Comparison of ENCODE assay signal across 18 cellular contexts in genomic region chr17:3986939-3987335, GRCh38. TPM values are rescaled to one million over a fixed set of nuclear protein-coding genes. Genes with fewer than 3 reads are reported as not detected.
A peak's percentile ranks its signal among the peaks of the same experiment; 100 is the strongest.
DNase-seq lines count a peak whose midpoint lies in the region; ATAC-seq, FAIRE-seq and TF ChIP-seq lines count a peak whose summit lies in the region.
"Had no signal": no experiment of that assay in that cellular context is flagged by ENCODE, and none has a peak within 500 bp of the region (broad histone marks: within the 10 kb centered on the region; RNA-seq: fewer than 3 reads in every experiment).

No MANE protein-coding gene starts in this region.

- peaks cover 15% of the 10 kb centered on the region for H3K4me1 ChIP-seq in OCI-LY1 (ENCODE audit: insufficient read depth, low read length, severe bottlenecking)
- peaks cover 4 to 20% of the 10 kb centered on the region in 2 donors for H3K4me1 ChIP-seq in kidney (ENCODE audit: control insufficient read depth in 1 of 2, insufficient read depth in 1 of 2, low read depth in 1 of 2, low read length in 2 of 2)
- peaks cover 0 to 46% (median 26%) of the 10 kb centered on the region in 6 donors for H3K4me1 ChIP-seq in spleen
- H3K4me1 ChIP-seq: BE2C had no signal

- H2AFZ ChIP-seq in OCI-LY1 (ENCODE audit: low read length): no peak overlapping the region

- no peak overlapping the region for H3K9ac ChIP-seq in OCI-LY1 (ENCODE audit: low read length)
- no peak overlapping the region for H3K9ac ChIP-seq in kidney (ENCODE audit: low read length in 2 of 2)

- 82 to 91% (median 89%) methylated on average over 8 of the region's 8 CpGs for WGBS in spleen, 5 donors

- H3K36me3 ChIP-seq in OCI-LY1 (ENCODE audit: insufficient read depth, low read length): no peaks in the 10 kb centered on the region; the same call in 1 of the 2 replicates
- no peaks in the 10 kb centered on the region for H3K36me3 ChIP-seq in kidney (ENCODE audit: control insufficient read depth in 1 of 2, insufficient read depth in 2 of 2, low read length in 2 of 2)
- no peaks in the 10 kb centered on the region for H3K36me3 ChIP-seq in spleen
- H3K36me3 ChIP-seq: BE2C had no signal

- no peak overlapping the region for H3K4me3 ChIP-seq in OCI-LY1 (ENCODE audit: low read depth, low read length, poor library complexity, severe bottlenecking)
- H3K4me3 ChIP-seq in kidney (ENCODE audit: low read length in 2 of 2): no peak overlapping the region
- H3K4me3 ChIP-seq in spleen: no peak overlapping the region

- H4K20me1 ChIP-seq in OCI-LY1 (ENCODE audit: insufficient read depth, low read length): no peaks in the 10 kb centered on the region

- peak; percentile 8 for DNase-seq in activated naive CD4-positive, alpha-beta T cell treated with anti-CD3 and anti-CD28 coated beads, Interleukin-2, amount 10 ng/mL, durations not matched to agents 7 days and 5 days
- no peak for DNase-seq in activated naive CD4-positive, alpha-beta T cell treated with Interleukin-2 at 50 U/mL for 16 hours
- peak; percentile 46 for DNase-seq in kidney
- peak; percentile 24 for DNase-seq in spleen
- no peak for DNase-seq in GOT3 (lab: John Stamatoyannopoulos, UW)
- DNase-seq: BE2C; CD4-positive, alpha-beta memory T cell; EL; HFFc6; NCI-H1092 treated with DMSO at 0.1 percent for 48 hours; NCI-H2081 treated with DMSO at 0.1 percent for 48 hours; NCI-H510A; NCI-H748 treated with DMSO at 0.1 percent for 48 hours had no signal

- H3F3A ChIP-seq in OCI-LY1 (ENCODE audit: insufficient read depth, low read length): no peaks in the 10 kb centered on the region

- H3K27ac Mint-ChIP-seq in activated naive CD4-positive, alpha-beta T cell treated with anti-CD3 and anti-CD28 coated beads, Interleukin-2, amount 10 ng/mL, durations not matched to agents 7 days and 5 days: no peak overlapping the region
- H3K27ac Mint-ChIP-seq: CD4-positive, alpha-beta memory T cell; HFFc6 had no signal

- peaks cover 50% of the 10 kb centered on the region for H3K27me3 Mint-ChIP-seq in activated naive CD4-positive, alpha-beta T cell treated with anti-CD3 and anti-CD28 coated beads, Interleukin-2, amount 10 ng/mL, durations not matched to agents 7 days and 5 days

- no peaks in the 10 kb centered on the region for H3K9me3 Mint-ChIP-seq in activated naive CD4-positive, alpha-beta T cell treated with anti-CD3 and anti-CD28 coated beads, Interleukin-2, amount 10 ng/mL, durations not matched to agents 7 days and 5 days
- H3K9me3 Mint-ChIP-seq: CD4-positive, alpha-beta memory T cell; HFFc6 had no signal

- peaks cover 16% of the 10 kb centered on the region for H3K4me1 Mint-ChIP-seq in activated naive CD4-positive, alpha-beta T cell treated with anti-CD3 and anti-CD28 coated beads, Interleukin-2, amount 10 ng/mL, durations not matched to agents 7 days and 5 days

- intact Hi-C loops in kidney (cut with DNase I) (no loop called here), spleen (cut with DNase I; ENCODE audit: low total_unique reads) (no loop called here)

- no peaks in the 10 kb centered on the region for H3K36me3 Mint-ChIP-seq in activated naive CD4-positive, alpha-beta T cell treated with anti-CD3 and anti-CD28 coated beads, Interleukin-2, amount 10 ng/mL, durations not matched to agents 7 days and 5 days
- H3K36me3 Mint-ChIP-seq: CD4-positive, alpha-beta memory T cell had no signal

- FAIRE-seq in kidney (lab: Jason Lieb, UNC): no peak
- FAIRE-seq: GM18507, H54 had no signal

- no peak overlapping the region for H3K4me3 Mint-ChIP-seq in activated naive CD4-positive, alpha-beta T cell treated with anti-CD3 and anti-CD28 coated beads, Interleukin-2, amount 10 ng/mL, durations not matched to agents 7 days and 5 days
- H3K4me3 Mint-ChIP-seq: CD4-positive, alpha-beta memory T cell; HFFc6 had no signal

- H3K9me3 ChIP-seq in OCI-LY1 (ENCODE audit: low read length) (no peaks in the 10 kb centered on the region), kidney (ENCODE audit: control insufficient read depth in 1 of 2, low read length in 2 of 2) (no peaks in the 10 kb centered on the region), spleen (no peaks in the 10 kb centered on the region)
- H3K9me3 ChIP-seq: BE2C had no signal

- H3K9me2 ChIP-seq in OCI-LY1 (ENCODE audit: low read depth, low read length): no peaks in the 10 kb centered on the region

- ATAC-seq in HG03196 (IDR thresholded peaks at IDR 0.05; ENCODE audit: unreplicated experiment) (no peak), GM19324 (IDR thresholded peaks at IDR 0.05; ENCODE audit: low FRiP score, unreplicated experiment) (no peak)

- peak overlapping the region; percentile 39; the same call in 1 of the 2 replicates for H3K4me2 ChIP-seq in OCI-LY1 (ENCODE audit: low read length)

- no peak for TF ChIP-seq POLR2A in spleen (IDR thresholded peaks at IDR 0.05)

- H3K27me3 ChIP-seq in OCI-LY1 (ENCODE audit: insufficient read depth, low read length) (no peaks in the 10 kb centered on the region), spleen (replicated peaks in 1 of 7) (peaks cover 0 to 11% (median 0%) of the 10 kb centered on the region in 7 donors)
- H3K27me3 ChIP-seq: BE2C had no signal

- H3K79me2 ChIP-seq in OCI-LY1 (ENCODE audit: insufficient read depth, low read length): no peaks in the 10 kb centered on the region

- no peak for TF ChIP-seq CTCF in OCI-LY1 (IDR thresholded peaks at IDR 0.05; ENCODE audit: low read length)
- no peak for TF ChIP-seq CTCF in kidney (IDR thresholded peaks at IDR 0.05; ENCODE audit: borderline replicate concordance, extremely low read depth, insufficient read depth)
- no peak for TF ChIP-seq CTCF in spleen (IDR thresholded peaks at IDR 0.05 in 8 of 11, conservative IDR thresholded peaks at IDR 0.05 in 3 of 11)

- CTCF ChIA-PET in activated naive CD4-positive, alpha-beta T cell treated with anti-CD3 and anti-CD28 coated beads, Interleukin-2, amount 10 ng/mL, durations not matched to agents 7 days and 5 days (lab: Charles Lee): interaction anchor here (0.8 kb wide), 1 partner anchor 66 kb away, joined by 3 read pairs; no protein-coding TSS in a partner anchor

- H3K27ac ChIP-seq in OCI-LY1 (ENCODE audit: low read depth, low read length, poor library complexity, severe bottlenecking): no peak overlapping the region
- H3K27ac ChIP-seq in kidney (ENCODE audit: low read depth in 2 of 2, low read length in 2 of 2): no peak overlapping the region
- no peak overlapping the region for H3K27ac ChIP-seq in spleen

RNA-seq across cellular contexts. Expression of gene ATP2A3, which starts 22.7 kb away (rescaled TPM):
- 52.1 TPM for total RNA-seq in kidney
- 9.4 TPM for polyA plus RNA-seq in kidney (ENCODE audit: insufficient read depth, low read depth, low replicate concordance)
- 100 to 1,000 TPM; 161 to 240 (median 219) TPM for total RNA-seq in spleen
- 100 to 1,000 TPM; 103 to 190 (median 189) TPM for polyA plus RNA-seq in spleen

Comparison
In these comparisons a context has a peak if more than half of its experiments do, and no peak if none do; other contexts are left out.
1. DNase-seq: peak in activated naive CD4-positive, alpha-beta T cell treated with anti-CD3 and anti-CD28 coated beads, Interleukin-2, amount 10 ng/mL, durations not matched to agents 7 days and 5 days (single experiment), kidney (single experiment) and spleen (single experiment); none in activated naive CD4-positive, alpha-beta T cell treated with Interleukin-2 at 50 U/mL for 16 hours (single experiment) and GOT3 (single experiment).